18 cellular contexts compared by ENCODE assay signal in genomic region chr10:83908987-83909386, GRCh38.
"Had no signal": no experiment of that assay in that cellular context is flagged by ENCODE, and none has a peak within 500 bp of the region (broad histone marks: within the 10 kb centered on the region; RNA-seq: fewer than 3 reads in every experiment).

No MANE protein-coding gene starts in this region.

- H3K4me3 ChIP-seq: body of pancreas, esophagus muscularis mucosa, hepatocyte, left ventricle myocardium inferior, testis had no signal

- H3K27me3 Mint-ChIP-seq: activated naive CD8-positive, alpha-beta T cell treated with anti-CD3 and anti-CD28 coated beads for 36 hours had no signal

- H3K4me1 ChIP-seq: body of pancreas, esophagus muscularis mucosa, left ventricle myocardium inferior, testis had no signal

- H3K4me3 Mint-ChIP-seq: activated CD8-positive, alpha-beta T cell treated with anti-CD3 and anti-CD28 coated beads, Interleukin-2, amount 10 ng/mL, durations not matched to agents 7 days and 5 days; activated naive CD8-positive, alpha-beta T cell treated with anti-CD3 and anti-CD28 coated beads for 36 hours; activated T-cell treated with anti-CD3 and anti-CD28 coated beads, Interleukin-2, amount 50 U/mL, for 72 hours; naive thymus-derived CD8-positive, alpha-beta T cell; stimulated activated naive CD8-positive, alpha-beta T cell treated with anti-CD3 and anti-CD28 coated beads, Interleukin-15, amount 100 ng/mL, for 72 hours had no signal

- H3K27me3 ChIP-seq: body of pancreas, esophagus muscularis mucosa, hepatocyte, testis had no signal

- DNase-seq: activated CD4-positive, alpha-beta T cell treated with anti-CD3 and anti-CD28 coated beads for 4 hours; activated CD8-positive, alpha-beta memory T cell treated with anti-CD3 and anti-CD28 coated beads, Interleukin-2, amount 50 U/mL, for 4 hours; activated CD8-positive, alpha-beta T cell treated with anti-CD3 and anti-CD28 coated beads, Interleukin-2, amount 10 ng/mL, durations not matched to agents 7 days and 5 days; activated gamma-delta T cell treated with Interleukin-2 at 50 U/mL for 16 hours; activated naive CD8-positive, alpha-beta T cell treated with anti-CD3 and anti-CD28 coated beads for 36 hours; activated T-cell treated with anti-CD3 and anti-CD28 coated beads, Interleukin-2, amount 50 U/mL, for 72 hours; amygdala; body of pancreas; caudate nucleus; kidney; left ventricle myocardium inferior; naive thymus-derived CD8-positive, alpha-beta T cell; occipital lobe; stimulated activated naive CD8-positive, alpha-beta T cell treated with anti-CD3 and anti-CD28 coated beads, Interleukin-15, amount 100 ng/mL, for 72 hours; T-helper 17 cell; testis had no signal

- H3K9me3 ChIP-seq: body of pancreas, esophagus muscularis mucosa, left ventricle myocardium inferior, testis had no signal

- H3K36me3 Mint-ChIP-seq: activated naive CD8-positive, alpha-beta T cell treated with anti-CD3 and anti-CD28 coated beads for 36 hours; naive thymus-derived CD8-positive, alpha-beta T cell had no signal

- H3K27ac ChIP-seq: body of pancreas, esophagus muscularis mucosa, hepatocyte, left ventricle myocardium inferior, testis had no signal

- H3K4me1 Mint-ChIP-seq: activated naive CD8-positive, alpha-beta T cell treated with anti-CD3 and anti-CD28 coated beads for 36 hours; naive thymus-derived CD8-positive, alpha-beta T cell; stimulated activated naive CD8-positive, alpha-beta T cell treated with anti-CD3 and anti-CD28 coated beads, Interleukin-15, amount 100 ng/mL, for 72 hours; T-helper 17 cell had no signal

- H3K36me3 ChIP-seq: esophagus muscularis mucosa, left ventricle myocardium inferior had no signal

- H3K9me3 Mint-ChIP-seq: activated naive CD8-positive, alpha-beta T cell treated with anti-CD3 and anti-CD28 coated beads for 36 hours; activated T-cell treated with anti-CD3 and anti-CD28 coated beads, Interleukin-2, amount 50 U/mL, for 72 hours; stimulated activated naive CD8-positive, alpha-beta T cell treated with anti-CD3 and anti-CD28 coated beads, Interleukin-15, amount 100 ng/mL, for 72 hours had no signal

- H3K27ac Mint-ChIP-seq: activated CD8-positive, alpha-beta T cell treated with anti-CD3 and anti-CD28 coated beads, Interleukin-2, amount 10 ng/mL, durations not matched to agents 7 days and 5 days; activated naive CD8-positive, alpha-beta T cell treated with anti-CD3 and anti-CD28 coated beads for 36 hours; activated T-cell treated with anti-CD3 and anti-CD28 coated beads, Interleukin-2, amount 50 U/mL, for 72 hours; naive thymus-derived CD8-positive, alpha-beta T cell; stimulated activated naive CD8-positive, alpha-beta T cell treated with anti-CD3 and anti-CD28 coated beads, Interleukin-15, amount 100 ng/mL, for 72 hours; T-helper 17 cell had no signal
